ENCODE assay signal across 8 cellular contexts in the genomic region with DNA sequence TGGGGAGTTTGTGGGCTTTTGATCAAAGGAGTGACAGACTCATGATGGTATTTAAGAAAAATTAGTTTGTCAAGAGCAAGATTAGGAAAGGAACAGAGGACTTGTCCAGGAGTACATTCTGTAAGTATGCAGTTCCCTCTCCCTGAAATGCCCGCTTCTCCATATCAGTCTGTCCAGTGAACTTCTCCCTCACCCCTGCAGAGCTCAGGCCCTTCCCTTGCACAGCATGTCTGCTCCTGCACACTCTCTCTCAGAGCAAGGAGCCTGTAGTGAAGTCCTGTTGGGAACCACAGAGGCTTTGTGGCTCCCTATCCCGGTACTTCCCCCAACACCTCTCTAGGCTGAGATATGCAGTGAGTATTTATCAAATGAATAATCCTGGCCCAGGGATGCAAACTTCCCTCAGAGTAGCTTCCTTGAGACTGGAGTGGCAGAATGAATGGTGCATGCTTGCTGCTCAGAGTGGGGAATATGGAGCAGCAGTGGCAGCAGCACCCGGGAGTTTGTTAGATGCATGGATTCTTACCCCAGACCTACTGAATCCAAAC. TPM values are rescaled to one million over a fixed set of nuclear protein-coding genes. Genes with fewer than 3 reads are reported as not detected.
DNase-seq lines count a peak whose midpoint lies in the region; ATAC-seq and TF ChIP-seq lines count a peak whose summit lies in the region.

No MANE protein-coding gene starts in this region.

- TF ChIP-seq POLR2A in erythroblast (IDR thresholded peaks at IDR 0.05; ENCODE audit: low read length) = no peak

- no peaks in the 10 kb centered on the region for H3K9me3 Mint-ChIP-seq in naive B cell

- H3K4me1 Mint-ChIP-seq in naive B cell = peaks cover 10 to 17% (median 15%) of the 10 kb centered on the region in 3 donors

- H3K36me3 ChIP-seq in HEK293 (ENCODE audit: control insufficient read depth in 2 of 2, insufficient read depth in 1 of 2, low read length in 2 of 2) = peaks cover under 1 to 12% of the 10 kb centered on the region in 2 experiments

- H3K36me3 Mint-ChIP-seq in naive B cell = peaks cover 5 to 9% of the 10 kb centered on the region in 2 donors

- H3K27ac ChIP-seq in HEK293 (ENCODE audit: extremely low read depth, low read depth, low read length) = no peak overlapping the region
- peak overlapping the region; percentile 42; the same call in 1 of the 2 replicates for H3K27ac ChIP-seq in VCaP

- DNase-seq in naive B cell (no peak), erythroblast (lab: John Stamatoyannopoulos, UW) (no peak), NCI-H446 (lab: John Stamatoyannopoulos, UW) (no peak), NCI-H1105 (lab: John Stamatoyannopoulos, UW) (no peak)

- H3K4me3 ChIP-seq in GM12875 (ENCODE audit: low read depth, low read length) = peak overlapping the region; percentile 46
- no peak overlapping the region for H3K4me3 ChIP-seq in HEK293 (ENCODE audit: low read depth, low read length)

- H3K4me1 ChIP-seq in HEK293 (ENCODE audit: control insufficient read depth, insufficient read depth, low read length) = peaks cover 7% of the 10 kb centered on the region

- peak overlapping the region in 5 of 6 donors; percentile 5 to 88 (median 55) for H3K27ac Mint-ChIP-seq in naive B cell

- CTCF ChIA-PET in HEK293 (lab: Yijun Ruan, JAX) = no interaction called here

- no peak for TF ChIP-seq CTCF in GM12875 (IDR thresholded peaks at IDR 0.05; ENCODE audit: borderline replicate concordance, insufficient read depth, low read depth, low read length)
- no peak for TF ChIP-seq CTCF in HEK293 (tag by site-specific recombination; IDR thresholded peaks at IDR 0.05)
- no peak for TF ChIP-seq CTCF in VCaP (conservative IDR thresholded peaks at IDR 0.05)

- POLR2A ChIA-PET in HEK293 (lab: Yijun Ruan, JAX) = interaction anchor here (0.5 to 1.9 kb wide), 3 partner anchors 49 to 332 kb away, joined by 3 to 7 read pairs (median 5); partner anchors contain the start of genes HMGCR and POC5

- H3K4me3 Mint-ChIP-seq in naive B cell = peak overlapping the region; percentile 66 to 88 (median 86)

- no peaks in the 10 kb centered on the region for H3K9me3 ChIP-seq in HEK293 (ENCODE audit: control insufficient read depth, insufficient read depth, low read depth, low read length)

- ATAC-seq in naive B cell (ENCODE audit: low read depth in 2 of 2) (no peak), GM21360 (IDR thresholded peaks at IDR 0.05; ENCODE audit: unreplicated experiment) (no peak)

- no peaks in the 10 kb centered on the region for H3K27me3 Mint-ChIP-seq in naive B cell

TF ChIP-seq in HEK293, 187 proteins besides CTCF, POLR2A, EP300 and RAD21:
- no peak for TF ChIP-seq ZNF791 (tag by site-specific recombination; IDR thresholded peaks at IDR 0.05)
- peak; percentile 32; the same call in 1 of the 2 replicates for TF ChIP-seq ZIC2 (tag by site-specific recombination; IDR thresholded peaks at IDR 0.05)
- no peak for TF ChIP-seq ZNF707 (tag by site-specific recombination; IDR thresholded peaks at IDR 0.05)
- TF ChIP-seq ZNF184 (tag by site-specific recombination; IDR thresholded peaks at IDR 0.05) = no peak
TF ChIP-seq in HEK293: peak in this region for 1.

RNA-seq across cellular contexts. Expression of gene POC5, which starts 48.8 kb away (rescaled TPM):
- polyA plus RNA-seq in naive B cell (ENCODE audit: low read depth in 6 of 6) = 10 to 100 TPM; 11.1 to 26.7 (median 18.9) TPM

RNA-seq across cellular contexts. Expression of gene ANKDD1B, which starts 57.2 kb away (rescaled TPM):
- polyA plus RNA-seq in naive B cell (ENCODE audit: low read depth in 6 of 6) = under 1 TPM in 1 of 6 donors, not detected in 5; 0.19 TPM
